Comparison of ENCODE assay signal across 28 cellular contexts in genomic region chr10:3678629-3679227, GRCh38.
"Had no signal": no experiment of that assay in that cellular context is flagged by ENCODE, and none has a peak within 500 bp of the region (broad histone marks: within the 10 kb centered on the region; RNA-seq: fewer than 3 reads in every experiment).

No MANE protein-coding gene starts in this region.

- H3K27ac ChIP-seq: neutrophil, pancreas, prostate gland, right lobe of liver, sigmoid colon, suprapubic skin, testis, tibial artery, transverse colon, upper lobe of right lung, uterus had no signal

- H3K27ac Mint-ChIP-seq: natural killer cell; stimulated activated memory B cell treated with anti-CD40 and anti-IgM and Interleukin-4, amounts not matched to agents 10 μg/mL and 1 μg/mL and 100 μg/mL, for 72 hours; stimulated activated naive CD8-positive, alpha-beta T cell treated with anti-CD3 and anti-CD28 coated beads, Interleukin-15, amount 100 ng/mL, for 72 hours had no signal

- H3K4me1 ChIP-seq: pancreas, prostate gland, right lobe of liver, sigmoid colon, suprapubic skin, testis, tibial artery, upper lobe of right lung, uterus had no signal

- DNase-seq: naive thymus-derived CD4-positive, alpha-beta T cell; natural killer cell; nucleus accumbens; pancreas; retina; right cardiac atrium; right lobe of liver; sigmoid colon; small intestine; stimulated activated CD4-positive, alpha-beta T cell treated with anti-CD3 and anti-CD28 coated beads, Interleukin-15, amount 100 ng/mL, for 24 hours; stimulated activated CD4-positive, alpha-beta T cell treated with anti-CD3 and anti-CD28 coated beads, Interleukin-2, amount 100 ng/mL, for 24 hours; stimulated activated CD4-positive, alpha-beta T cell treated with anti-CD3 and anti-CD28 coated beads, Interleukin-2, amount 100 ng/mL, for 48 hours; stimulated activated CD4-positive, alpha-beta T cell treated with anti-CD3 and anti-CD28 coated beads, Interleukin-4, amount 100 ng/mL, for 24 hours; stimulated activated CD8-positive, alpha-beta memory T cell treated with anti-CD3 and anti-CD28 coated beads, Interleukin-4, amount 100 ng/mL, for 48 hours; stimulated activated naive CD4-positive, alpha-beta T cell; stimulated activated naive CD8-positive, alpha-beta T cell treated with anti-CD3 and anti-CD28 coated beads, Interleukin-15, amount 100 ng/mL, for 72 hours; stimulated activated naive CD8-positive, alpha-beta T cell treated with anti-CD3 and anti-CD28 coated beads, Interleukin-15, Interleukin-2, amounts not matched to agents 100 U/mL and 50 U/mL, for 24 hours; substantia nigra; testis; tibial artery; transverse colon; upper lobe of right lung; uterus had no signal

- H3K4me1 Mint-ChIP-seq: naive thymus-derived CD4-positive, alpha-beta T cell; natural killer cell; nephron; stimulated activated naive CD8-positive, alpha-beta T cell treated with anti-CD3 and anti-CD28 coated beads, Interleukin-15, amount 100 ng/mL, for 72 hours had no signal

- H3K36me3 Mint-ChIP-seq: naive thymus-derived CD4-positive, alpha-beta T cell; natural killer cell; stimulated activated memory B cell treated with anti-CD40 and anti-IgM and Interleukin-4, amounts not matched to agents 10 μg/mL and 1 μg/mL and 100 μg/mL, for 72 hours had no signal

- H3K27me3 Mint-ChIP-seq: stimulated activated memory B cell treated with anti-CD40 and anti-IgM and Interleukin-4, amounts not matched to agents 10 μg/mL and 1 μg/mL and 100 μg/mL, for 72 hours; stimulated activated naive CD8-positive, alpha-beta T cell treated with anti-CD3 and anti-CD28 coated beads, Interleukin-15, amount 100 ng/mL, for 72 hours had no signal

- H3K27me3 ChIP-seq: neutrophil, pancreas, right lobe of liver, sigmoid colon, suprapubic skin, testis, tibial artery, transverse colon, upper lobe of right lung, uterus had no signal

- H3K4me3 ChIP-seq: pancreas, prostate gland, right lobe of liver, sigmoid colon, suprapubic skin, testis, tibial artery, transverse colon, upper lobe of right lung, uterus had no signal

- H3K9me3 Mint-ChIP-seq: natural killer cell; stimulated activated memory B cell treated with anti-CD40 and anti-IgM and Interleukin-4, amounts not matched to agents 10 μg/mL and 1 μg/mL and 100 μg/mL, for 72 hours; stimulated activated naive CD8-positive, alpha-beta T cell treated with anti-CD3 and anti-CD28 coated beads, Interleukin-15, amount 100 ng/mL, for 72 hours had no signal

- H3K36me3 ChIP-seq: neutrophil, pancreas, prostate gland, right lobe of liver, sigmoid colon, suprapubic skin, tibial artery, transverse colon, upper lobe of right lung, uterus had no signal

- H3K9me3 ChIP-seq: neutrophil, pancreas, prostate gland, right lobe of liver, sigmoid colon, suprapubic skin, testis, tibial artery, transverse colon, upper lobe of right lung, uterus had no signal

- FAIRE-seq: pancreas, small intestine had no signal

- H3K4me3 Mint-ChIP-seq: naive thymus-derived CD4-positive, alpha-beta T cell; natural killer cell; nephron; stimulated activated memory B cell treated with anti-CD40 and anti-IgM and Interleukin-4, amounts not matched to agents 10 μg/mL and 1 μg/mL and 100 μg/mL, for 72 hours; stimulated activated naive CD8-positive, alpha-beta T cell treated with anti-CD3 and anti-CD28 coated beads, Interleukin-15, amount 100 ng/mL, for 72 hours had no signal
